ENCODE assay signal across 26 cellular contexts in the genomic region with DNA sequence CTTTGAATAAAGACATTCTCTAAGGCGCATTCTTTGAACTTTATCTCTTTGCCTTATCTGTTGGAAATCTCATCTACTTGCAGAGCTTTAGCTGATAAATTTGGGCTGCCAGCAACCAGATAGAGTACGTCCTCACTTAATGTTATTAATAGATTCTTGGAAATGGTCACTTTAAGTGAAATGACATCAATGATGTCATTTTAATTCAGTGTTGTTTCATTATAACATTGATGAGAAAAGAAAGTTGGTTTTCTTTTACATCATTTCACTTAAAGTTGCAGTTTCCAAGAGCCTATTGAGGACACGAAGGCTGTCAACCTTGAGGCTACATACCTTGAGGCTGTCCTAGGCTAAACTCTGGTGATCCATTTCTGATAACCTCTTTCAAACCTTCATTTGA.
"Had no signal": no experiment of that assay in that cellular context is flagged by ENCODE, and none has a peak within 500 bp of the region (broad histone marks: within the 10 kb centered on the region; RNA-seq: fewer than 3 reads in every experiment).

No MANE protein-coding gene starts in this region.

- H3K4me3 Mint-ChIP-seq: activated CD4-positive, alpha-beta memory T cell treated with anti-CD3 and anti-CD28 coated beads for 36 hours; activated naive CD4-positive, alpha-beta T cell treated with anti-CD3 and anti-CD28 coated beads, Interleukin-2, amount 10 ng/mL, durations not matched to agents 7 days and 5 days; activated naive CD8-positive, alpha-beta T cell treated with anti-CD3 and anti-CD28 coated beads for 36 hours had no signal

- H3K9me3 ChIP-seq: SK-N-SH had no signal

- H3K27me3 Mint-ChIP-seq: activated CD4-positive, alpha-beta memory T cell treated with anti-CD3 and anti-CD28 coated beads for 36 hours; activated naive CD4-positive, alpha-beta T cell treated with anti-CD3 and anti-CD28 coated beads, Interleukin-2, amount 10 ng/mL, durations not matched to agents 7 days and 5 days; activated naive CD8-positive, alpha-beta T cell treated with anti-CD3 and anti-CD28 coated beads for 36 hours had no signal

- H3K27ac ChIP-seq: brain microvascular endothelial cell, cardiac muscle cell, KMS-11, VCaP had no signal

- ATAC-seq: Panc1, Right ventricle myocardium inferior had no signal

- H3K27me3 ChIP-seq: brain microvascular endothelial cell, cardiac muscle cell had no signal

- DNase-seq: activated CD4-positive, alpha-beta memory T cell treated with anti-CD3 and anti-CD28 coated beads for 36 hours; activated CD4-positive, alpha-beta T cell treated with anti-CD3 and anti-CD28 coated beads for 48 hours; activated CD8-positive, alpha-beta memory T cell treated with anti-CD3 and anti-CD28 coated beads for 24 hours; activated gamma-delta T cell treated with Interleukin-2 at 50 U/mL for 16 hours; activated naive CD4-positive, alpha-beta T cell treated with anti-CD3 and anti-CD28 coated beads, Interleukin-2, amount 10 ng/mL, durations not matched to agents 7 days and 5 days; activated naive CD8-positive, alpha-beta T cell treated with anti-CD3 and anti-CD28 coated beads for 36 hours; activated T-cell treated with anti-CD3 and anti-CD28 coated beads, Interleukin-2, amount 50 U/mL, for 48 hours; brain microvascular endothelial cell; cerebellar nuclear complex; NCI-H1092; NCI-H1417; NCI-H2029; NCI-H2107; NCI-H2171 treated with DMSO at 0.1 percent for 48 hours; NCI-H226; NCI-H526; NCI-H82; RPMI8226; SK-N-SH; T-helper 1 cell had no signal

- H3K9me3 Mint-ChIP-seq: activated CD4-positive, alpha-beta memory T cell treated with anti-CD3 and anti-CD28 coated beads for 36 hours; activated naive CD4-positive, alpha-beta T cell treated with anti-CD3 and anti-CD28 coated beads, Interleukin-2, amount 10 ng/mL, durations not matched to agents 7 days and 5 days; activated naive CD8-positive, alpha-beta T cell treated with anti-CD3 and anti-CD28 coated beads for 36 hours; activated T-helper 2 cell treated with anti-CD3 and anti-CD28 coated beads, Interferon-gamma antibody, Interleukin-2, Interleukin-4, amounts not matched to agents 10 μg/mL and 5 μg/mL and 100 μg/mL, durations not matched to agents 14 hours and 24 hours and 36 hours had no signal

- H3K4me3 ChIP-seq: cardiac muscle cell had no signal

- H3K27ac Mint-ChIP-seq: activated CD4-positive, alpha-beta memory T cell treated with anti-CD3 and anti-CD28 coated beads for 36 hours; activated naive CD4-positive, alpha-beta T cell treated with anti-CD3 and anti-CD28 coated beads, Interleukin-2, amount 10 ng/mL, durations not matched to agents 7 days and 5 days; activated T-helper 2 cell treated with anti-CD3 and anti-CD28 coated beads, Interferon-gamma antibody, Interleukin-2, Interleukin-4, amounts not matched to agents 10 μg/mL and 5 μg/mL and 100 μg/mL, durations not matched to agents 14 hours and 24 hours and 36 hours had no signal
